Comparison of ENCODE assay signal across 16 cellular contexts in the genomic region with DNA sequence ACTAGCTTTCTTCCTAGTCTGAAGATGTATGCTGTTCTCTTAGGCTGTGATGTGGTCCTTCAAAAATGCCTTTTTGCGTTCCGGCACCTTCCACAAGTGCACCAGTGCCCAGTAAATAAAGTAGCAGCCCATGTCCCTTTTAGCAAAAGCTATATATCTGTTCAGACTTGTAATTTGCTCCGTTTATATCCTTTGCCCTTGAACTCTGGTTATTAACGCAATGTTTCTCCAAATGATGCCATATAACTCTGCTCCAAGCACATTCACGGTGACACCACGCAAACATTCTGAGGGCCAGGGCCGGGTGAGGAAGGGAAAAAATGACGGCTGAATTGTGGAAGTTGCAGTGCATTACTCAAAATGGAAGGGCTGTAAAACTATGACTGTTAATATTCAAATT.
DNase-seq lines count a peak whose midpoint lies in the region; ATAC-seq and TF ChIP-seq lines count a peak whose summit lies in the region.
"Had no signal": no experiment of that assay in that cellular context is flagged by ENCODE, and none has a peak within 500 bp of the region (broad histone marks: within the 10 kb centered on the region; RNA-seq: fewer than 3 reads in every experiment).

No MANE protein-coding gene starts in this region.

- no peak for DNase-seq in left ventricle myocardium inferior
- no peak for DNase-seq in left ventricle myocardium superior
- DNase-seq in dermis microvascular lymphatic vessel endothelial cell (ENCODE audit: low read depth in 2 of 2), result peak; percentile 62 to 78
- no peak for DNase-seq in lower lobe of right lung
- no peak for DNase-seq in tibial artery
- DNase-seq in stimulated activated CD4-positive, alpha-beta T cell treated with anti-CD3 and anti-CD28 coated beads, Interleukin-4, amount 100 ng/mL, for 4 hours, result no peak
- no peak for DNase-seq in activated naive CD4-positive, alpha-beta T cell treated with anti-CD3 and anti-CD28 coated beads, Interleukin-2, amount 50 U/mL, for 16 hours
- DNase-seq: DMS153, EL, KBM-7, NCI-H1092, NCI-H226 had no signal

- H3K4me1 ChIP-seq in left ventricle myocardium inferior, result peaks cover 5% of the 10 kb centered on the region
- H3K4me1 ChIP-seq in lower lobe of right lung, result peaks cover 9% of the 10 kb centered on the region
- H3K4me1 ChIP-seq in tibial artery, result peaks cover 0 to 35% (median 7%) of the 10 kb centered on the region in 4 donors
- H3K4me1 ChIP-seq: BLaER1 treated with 17β-estradiol and CSF1 and Interleukin-3, amounts not matched to agents 10 nM and 100 nM had no signal

- peak overlapping the region; percentile 66 for H3K4me3 ChIP-seq in left ventricle myocardium inferior
- no peak overlapping the region for H3K4me3 ChIP-seq in lower lobe of right lung
- H3K4me3 ChIP-seq in tibial artery, result peak overlapping the region; percentile 61 to 62
- H3K4me3 ChIP-seq: BLaER1 treated with 17β-estradiol and CSF1 and Interleukin-3, amounts not matched to agents 10 nM and 100 nM; GM23338 had no signal

- intact Hi-C loops in left ventricle myocardium inferior (cut with micrococcal nuclease), result no loop called here
- intact Hi-C loops in left ventricle myocardium superior (cut with micrococcal nuclease), result no loop called here
- intact Hi-C loops in lower lobe of right lung (cut with DNase I), result no loop called here
- intact Hi-C loops in tibial artery (cut with DNase I; ENCODE audit: low total_unique reads), result loop anchor here (5.0 kb wide), 2 partner anchors 67 to 998 kb away; no protein-coding TSS in a partner anchor

- TF ChIP-seq CTCF in left ventricle myocardium inferior (IDR thresholded peaks at IDR 0.05; ENCODE audit: borderline replicate concordance), result no peak
- no peak for TF ChIP-seq CTCF in lower lobe of right lung (IDR thresholded peaks at IDR 0.05)
- TF ChIP-seq CTCF in tibial artery (IDR thresholded peaks at IDR 0.05), result no peak

- ATAC-seq in left ventricle myocardium superior (no peak), lower lobe of right lung (no peak)
- no peak for ATAC-seq in activated CD4-positive, CD25-positive, alpha-beta regulatory T cell treated with anti-CD3 and anti-CD28 coated beads, Interleukin-2, amount 50 U/mL, for 24 hours
- ATAC-seq: GM23338 had no signal

- H3K27ac ChIP-seq in left ventricle myocardium inferior (replicated peaks) (peak overlapping the region; percentile 85), lower lobe of right lung (peak overlapping the region; percentile 1), tibial artery (peak overlapping the region; percentile 91 to 93)
- H3K27ac ChIP-seq: BLaER1 treated with 17β-estradiol and CSF1 and Interleukin-3, amounts not matched to agents 10 nM and 100 nM; HL-60 had no signal

- H3K27me3 ChIP-seq in left ventricle myocardium inferior (ENCODE audit: low read depth), result peaks cover 32% of the 10 kb centered on the region
- peaks cover 25% of the 10 kb centered on the region for H3K27me3 ChIP-seq in lower lobe of right lung (ENCODE audit: low read depth)
- H3K27me3 ChIP-seq in tibial artery, result no peaks in the 10 kb centered on the region
- H3K27me3 ChIP-seq: BLaER1 treated with 17β-estradiol and CSF1 and Interleukin-3, amounts not matched to agents 10 nM and 100 nM had no signal

- no peaks in the 10 kb centered on the region for H3K36me3 ChIP-seq in left ventricle myocardium inferior
- no peaks in the 10 kb centered on the region for H3K36me3 ChIP-seq in lower lobe of right lung
- H3K36me3 ChIP-seq in tibial artery, result no peaks in the 10 kb centered on the region
- H3K36me3 ChIP-seq: BLaER1 treated with 17β-estradiol and CSF1 and Interleukin-3, amounts not matched to agents 10 nM and 100 nM had no signal

- no peaks in the 10 kb centered on the region for H3K9me3 ChIP-seq in left ventricle myocardium inferior (replicated peaks)
- no peaks in the 10 kb centered on the region for H3K9me3 ChIP-seq in lower lobe of right lung
- H3K9me3 ChIP-seq in tibial artery, result no peaks in the 10 kb centered on the region

Comparison
In these comparisons a context has a peak if more than half of its experiments do, and no peak if none do; other contexts are left out.
1. DNase-seq: peak in dermis microvascular lymphatic vessel endothelial cell (2 of 2); none in left ventricle myocardium inferior (single experiment), left ventricle myocardium superior (single experiment), lower lobe of right lung (single experiment), tibial artery (0 of 2), stimulated activated CD4-positive, alpha-beta T cell treated with anti-CD3 and anti-CD28 coated beads, Interleukin-4, amount 100 ng/mL, for 4 hours (0 of 2) and activated naive CD4-positive, alpha-beta T cell treated with anti-CD3 and anti-CD28 coated beads, Interleukin-2, amount 50 U/mL, for 16 hours (single experiment).
2. H3K27ac ChIP-seq: peak in every context shown above with its lines; median percentile 92 in tibial artery; 85 in left ventricle myocardium inferior; 1 in lower lobe of right lung.